ENCODE assay signal across 35 cellular contexts in the genomic region with DNA sequence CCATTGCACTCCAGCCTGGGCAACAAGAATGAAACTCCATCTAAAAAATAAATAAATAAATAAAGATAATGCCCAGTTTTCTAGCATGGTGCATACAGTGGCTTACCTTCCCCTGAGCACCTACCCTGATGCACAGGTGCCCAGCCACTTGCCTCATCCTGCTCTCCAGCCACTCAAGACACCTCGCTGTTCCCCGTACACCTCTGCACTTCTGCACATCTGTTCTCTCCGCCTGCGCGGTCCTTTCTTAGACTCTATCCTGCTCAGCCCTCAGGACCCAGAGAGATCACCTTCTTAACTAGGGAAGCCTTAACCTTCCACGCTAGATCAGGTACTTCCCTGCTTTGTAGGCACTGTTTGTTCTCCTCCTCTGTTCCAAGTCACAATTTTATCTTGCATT.
"Had no signal": no experiment of that assay in that cellular context is flagged by ENCODE, and none has a peak within 500 bp of the region (broad histone marks: within the 10 kb centered on the region; RNA-seq: fewer than 3 reads in every experiment).

No MANE protein-coding gene starts in this region.

- H3K4me3 ChIP-seq: ascending aorta, body of pancreas, SK-N-MC had no signal

- H3K27me3 ChIP-seq: ascending aorta, body of pancreas had no signal

- ATAC-seq: activated naive CD4-positive, alpha-beta T cell treated with anti-CD3 and anti-CD28 coated beads, Interleukin-2, amount 50 U/mL, for 72 hours; activated naive CD8-positive, alpha-beta T cell treated with anti-CD3 and anti-CD28 coated beads, Interleukin-2, amount 50 U/mL, for 24 hours; body of pancreas; Panc1; Right ventricle myocardium inferior; T-cell had no signal

- H3K27ac Mint-ChIP-seq: activated CD4-positive, alpha-beta memory T cell treated with anti-CD3 and anti-CD28 coated beads for 36 hours; activated CD4-positive, alpha-beta T cell treated with anti-CD3 and anti-CD28 coated beads, Interleukin-2, amount 10 ng/mL, durations not matched to agents 7 days and 5 days; activated naive CD4-positive, alpha-beta T cell treated with anti-CD3 and anti-CD28 coated beads, Interleukin-2, amount 50 U/mL, for 72 hours; activated naive CD8-positive, alpha-beta T cell treated with anti-CD3 and anti-CD28 coated beads, Interleukin-2, amount 50 U/mL, for 24 hours; activated T-helper 2 cell treated with anti-CD3 and anti-CD28 coated beads, Interferon-gamma antibody, Interleukin-2, Interleukin-4, amounts not matched to agents 10 μg/mL and 5 μg/mL and 100 μg/mL, durations not matched to agents 14 hours and 24 hours and 36 hours; T-cell had no signal

- DNase-seq: activated CD4-positive, alpha-beta memory T cell treated with anti-CD3 and anti-CD28 coated beads for 36 hours; activated CD4-positive, alpha-beta T cell treated with anti-CD3 and anti-CD28 coated beads, Interleukin-2, amount 10 ng/mL, durations not matched to agents 7 days and 5 days; activated CD4-positive, CD25-positive, alpha-beta regulatory T cell; activated CD8-positive, alpha-beta memory T cell treated with anti-CD3 and anti-CD28 coated beads for 24 hours; activated naive CD4-positive, alpha-beta T cell treated with Interleukin-2 at 50 U/mL for 16 hours; activated naive CD8-positive, alpha-beta T cell treated with anti-CD3 and anti-CD28 coated beads, Interleukin-2, amount 50 U/mL, for 24 hours; activated T-cell treated with anti-CD3 and anti-CD28 coated beads for 4 hours; activated T-cell treated with anti-CD3 and anti-CD28 coated beads, Interleukin-2, amount 50 U/mL, for 48 hours; amniotic stem cell; body of pancreas; central memory CD4-positive, alpha-beta T cell; Karpas-422; MM.1S; NCI-H1105; NCI-H1436 treated with DMSO at 0.1 percent for 48 hours; NCI-H187 treated with DMSO at 0.1 percent for 48 hours; NCI-H2081 treated with DMSO at 0.1 percent for 48 hours; NCI-H2171 treated with DMSO at 0.1 percent for 48 hours; NCI-H226; NCI-H510A; NCI-H526 treated with DMSO at 0.1 percent for 48 hours; NCI-H82; NK-92 treated with Interleukin-12 subunit alpha and Interleukin-12 subunit beta, amount 100 ng/mL, for 24 hours; OCI-M1; RPMI8226; T-cell; T-helper 2 cell; T1000 had no signal

- H3K27ac ChIP-seq: ascending aorta, body of pancreas, SK-N-MC, VCaP had no signal

- H3K4me3 Mint-ChIP-seq: activated CD4-positive, alpha-beta memory T cell treated with anti-CD3 and anti-CD28 coated beads for 36 hours; activated CD4-positive, alpha-beta T cell treated with anti-CD3 and anti-CD28 coated beads, Interleukin-2, amount 10 ng/mL, durations not matched to agents 7 days and 5 days; activated naive CD8-positive, alpha-beta T cell treated with anti-CD3 and anti-CD28 coated beads, Interleukin-2, amount 50 U/mL, for 24 hours; T-cell had no signal
